21 cellular contexts compared by ENCODE assay signal in genomic region chr16:15517743-15518142, GRCh38.
DNase-seq lines count a peak whose midpoint lies in the region; ATAC-seq, FAIRE-seq and TF ChIP-seq lines count a peak whose summit lies in the region.
"Had no signal": no experiment of that assay in that cellular context is flagged by ENCODE, and none has a peak within 500 bp of the region (broad histone marks: within the 10 kb centered on the region; RNA-seq: fewer than 3 reads in every experiment).

No MANE protein-coding gene starts in this region.

- POLR2A ChIA-PET in A549 (lab: Yijun Ruan, JAX) = no interaction called here

- DNase-seq in A549 (ENCODE audit: low read depth in 1 of 2, low spot score in 1 of 2) (no peak), SJCRH30 (peak in 1 of 2 experiments; percentile 9), psoas muscle (no peak), body of pancreas (no peak), NCI-H69 (lab: John Stamatoyannopoulos, UW) (no peak), WERI-Rb-1 (no peak)
- DNase-seq: activated CD8-positive, alpha-beta memory T cell treated with anti-CD3 and anti-CD28 coated beads for 24 hours; activated T-cell treated with anti-CD3 and anti-CD28 coated beads, Interleukin-2, amount 50 U/mL, for 1 hour; MV-4-11; naive B cell; NCI-H2171 treated with DMSO at 0.1 percent for 48 hours; NCI-H524; Peyer's patch; SIG-M5; stimulated activated CD4-positive, alpha-beta T cell treated with anti-CD3 and anti-CD28 coated beads, Interleukin-4, amount 100 ng/mL, for 4 hours; stimulated activated naive CD4-positive, alpha-beta T cell treated with Interleukin-2 at 50 U/mL for 16 hours; T-cell had no signal

- H3K4me3 ChIP-seq in A549 (no peak overlapping the region), SJCRH30 (no peak overlapping the region), gastroesophageal sphincter (no peak overlapping the region), psoas muscle (no peak overlapping the region), body of pancreas (no peak overlapping the region), WERI-Rb-1 (ENCODE audit: low read depth, low read length) (no peak overlapping the region)
- H3K4me3 ChIP-seq: Peyer's patch, thyroid gland had no signal

- H3K4me2 ChIP-seq in A549 = peak overlapping the region; percentile 58

- WGBS in A549 (ENCODE audit: missing lambda C conversion rate) = 77% methylated on average over 3 of the region's 3 CpGs
- WGBS in gastroesophageal sphincter (ENCODE audit: low coverage in 1 of 2), 2 donors = 81 to 100% methylated on average over 2 to 3 of the region's 3 CpGs
- WGBS in psoas muscle, 3 donors = 88 to 94% (median 91%) methylated on average over 3 of the region's 3 CpGs
- WGBS in body of pancreas, 2 donors = 92 to 94% methylated on average over 3 of the region's 3 CpGs

- TF ChIP-seq RAD21 in A549 (conservative IDR thresholded peaks at IDR 0.05 in 1 of 2, IDR thresholded peaks at IDR 0.05 in 1 of 2) = no peak

- TF ChIP-seq EP300 in A549 (IDR thresholded peaks at IDR 0.05) (no peak), gastroesophageal sphincter (IDR thresholded peaks at IDR 0.05) (no peak)

- TF ChIP-seq POLR2A in A549 (IDR thresholded peaks at IDR 0.05; ENCODE audit: low read length) (no peak), gastroesophageal sphincter (IDR thresholded peaks at IDR 0.05) (no peak), body of pancreas (IDR thresholded peaks at IDR 0.05) (no peak)

- peaks cover 6% of the 10 kb centered on the region for H3K36me3 ChIP-seq in SJCRH30
- H3K36me3 ChIP-seq in gastroesophageal sphincter = peaks cover 0 to 20% of the 10 kb centered on the region in 2 donors
- H3K36me3 ChIP-seq in psoas muscle (ENCODE audit: insufficient read depth in 1 of 2, low read depth in 1 of 2) = peaks cover 0 to 3% of the 10 kb centered on the region in 2 donors
- no peaks in the 10 kb centered on the region for H3K36me3 ChIP-seq in body of pancreas (replicated peaks in 1 of 2; ENCODE audit: insufficient read depth in 1 of 2, low read depth in 2 of 2)
- no peaks in the 10 kb centered on the region; the same call in 1 of the 2 replicates for H3K36me3 ChIP-seq in WERI-Rb-1
- H3K36me3 ChIP-seq: Peyer's patch, thyroid gland had no signal

- FAIRE-seq in A549 (lab: Jason Lieb, UNC) = no peak
- FAIRE-seq: A204.1 had no signal

- intact Hi-C loops in psoas muscle (cut with DNase I) = no loop called here
- intact Hi-C loops in body of pancreas (cut with DNase I) = no loop called here

- H3K27ac ChIP-seq in A549 (peak overlapping the region; percentile 66 to 88), SJCRH30 (peak overlapping the region; percentile 97), gastroesophageal sphincter (peak overlapping the region; percentile 19 to 82 (median 80)), psoas muscle (peak overlapping the region; percentile 82), body of pancreas (no peak overlapping the region), WERI-Rb-1 (no peak overlapping the region)
- H3K27ac ChIP-seq: thyroid gland had no signal

- ATAC-seq in A549 (peak; percentile 27 to 32; a peak in 4 of 6 replicates), gastroesophageal sphincter (no peak), psoas muscle (peak in 3 of 4 donors; percentile 42 to 49 (median 46)), GM21381 (IDR thresholded peaks at IDR 0.05; ENCODE audit: unreplicated experiment) (no peak), body of pancreas (no peak)
- ATAC-seq: T-cell had no signal

- CTCF ChIA-PET in A549 (lab: Yijun Ruan, JAX) = interaction anchor here (0.7 to 6.0 kb wide), 3 partner anchors 21 to 90 kb away, joined by 3 to 35 read pairs (median 4); no protein-coding TSS in a partner anchor

- H3K27me3 ChIP-seq in SJCRH30 (no peaks in the 10 kb centered on the region), gastroesophageal sphincter (no peaks in the 10 kb centered on the region), psoas muscle (ENCODE audit: insufficient read depth in 3 of 3, low read length in 2 of 3) (no peaks in the 10 kb centered on the region), body of pancreas (no peaks in the 10 kb centered on the region), WERI-Rb-1 (ENCODE audit: insufficient read depth, low read depth, severe bottlenecking) (no peaks in the 10 kb centered on the region)
- H3K27me3 ChIP-seq: Peyer's patch, thyroid gland had no signal

- TF ChIP-seq CTCF in A549 (IDR thresholded peaks at IDR 0.05) (no peak), gastroesophageal sphincter (IDR thresholded peaks at IDR 0.05) (no peak), psoas muscle (IDR thresholded peaks at IDR 0.05) (no peak), body of pancreas (IDR thresholded peaks at IDR 0.05) (no peak), WERI-Rb-1 (IDR thresholded peaks at IDR 0.05; ENCODE audit: low read depth, low read length) (no peak)

- H3K9me3 ChIP-seq in A549 (no peaks in the 10 kb centered on the region), SJCRH30 (replicated peaks) (no peaks in the 10 kb centered on the region), gastroesophageal sphincter (no peaks in the 10 kb centered on the region), psoas muscle (no peaks in the 10 kb centered on the region), body of pancreas (no peaks in the 10 kb centered on the region), WERI-Rb-1 (ENCODE audit: severe bottlenecking) (no peaks in the 10 kb centered on the region)
- H3K9me3 ChIP-seq: Peyer's patch, thyroid gland had no signal

- H3K4me1 ChIP-seq in A549 = peaks cover 42% of the 10 kb centered on the region
- H3K4me1 ChIP-seq in SJCRH30 = peaks cover 41% of the 10 kb centered on the region
- peaks cover 0 to 50% (median 20%) of the 10 kb centered on the region in 3 donors for H3K4me1 ChIP-seq in gastroesophageal sphincter
- peaks cover 23% of the 10 kb centered on the region for H3K4me1 ChIP-seq in psoas muscle
- H3K4me1 ChIP-seq in body of pancreas = no peaks in the 10 kb centered on the region

TF ChIP-seq in A549, 52 proteins besides CTCF, POLR2A, EP300 and RAD21:
- no peak for TF ChIP-seq BHLHE40 (IDR thresholded peaks at IDR 0.05; ENCODE audit: low read depth, low read length)
- TF ChIP-seq RCOR1 (IDR thresholded peaks at IDR 0.05; ENCODE audit: low read depth, low read length) = no peak
- TF ChIP-seq NR3C1 (IDR thresholded peaks at IDR 0.05) = no peak
- no peak for TF ChIP-seq ZSCAN20 (CRISPR knock-in tag; IDR thresholded peaks at IDR 0.05)
- TF ChIP-seq JUNB (IDR thresholded peaks at IDR 0.05) = no peak
- TF ChIP-seq REST (IDR thresholded peaks at IDR 0.05) = no peak
- TF ChIP-seq EHMT2 (IDR thresholded peaks at IDR 0.05; ENCODE audit: low read depth) = no peak
- TF ChIP-seq CHD2 (IDR thresholded peaks at IDR 0.05; ENCODE audit: low read length, partially characterized antibody) = no peak

Comparison
In these comparisons a context has a peak if more than half of its experiments do, and no peak if none do; other contexts are left out.
1. ATAC-seq: peak in A549 (2 of 2) and psoas muscle (3 of 4); none in gastroesophageal sphincter (single experiment), GM21381 (single experiment) and body of pancreas (single experiment).
2. H3K27ac ChIP-seq: peak in A549 (2 of 2), SJCRH30 (single experiment), gastroesophageal sphincter (4 of 4) and psoas muscle (single experiment); none in body of pancreas (0 of 4) and WERI-Rb-1 (single experiment).